ENCODE assay signal across 19 cellular contexts in the genomic region with DNA sequence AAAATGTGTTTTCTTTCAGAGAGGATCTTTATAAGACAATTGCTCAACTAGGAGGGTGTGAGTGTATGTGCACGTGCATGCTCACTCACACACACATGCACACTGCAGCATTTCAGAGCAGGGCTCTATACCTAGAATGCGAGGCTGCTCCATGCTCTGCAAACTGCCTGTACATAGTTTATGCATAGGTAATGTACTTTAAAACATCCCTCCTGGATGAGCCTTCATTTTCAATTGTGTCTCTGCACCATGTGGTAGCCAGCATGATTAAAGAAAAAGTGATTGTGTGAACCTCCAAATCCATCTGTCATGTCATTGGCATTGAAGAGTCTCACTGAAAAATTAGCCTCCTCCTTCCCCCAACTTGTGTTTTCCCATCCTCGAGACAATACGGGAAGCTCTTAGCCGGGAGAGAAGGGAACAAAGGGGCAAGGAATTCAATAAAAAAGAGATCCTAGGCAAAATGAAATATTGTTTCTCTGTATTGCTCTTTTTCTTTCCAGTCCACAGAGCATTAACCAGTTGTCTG.
"Had no signal": no experiment of that assay in that cellular context is flagged by ENCODE, and none has a peak within 500 bp of the region (broad histone marks: within the 10 kb centered on the region; RNA-seq: fewer than 3 reads in every experiment).

No MANE protein-coding gene starts in this region.

- H3K9me3 ChIP-seq: colonic mucosa, gastrocnemius medialis, neutrophil, spleen, transverse colon had no signal

- H3K4me1 Mint-ChIP-seq: activated CD8-positive, alpha-beta memory T cell treated with anti-CD3 and anti-CD28 coated beads, Interleukin-2, amount 10 ng/mL, durations not matched to agents 7 days and 5 days; activated naive CD8-positive, alpha-beta T cell treated with anti-CD3 and anti-CD28 coated beads for 36 hours; stimulated activated memory B cell treated with anti-CD40 and anti-IgM and Interleukin-4, amounts not matched to agents 10 μg/mL and 1 μg/mL and 100 μg/mL, for 72 hours had no signal

- H3K36me3 Mint-ChIP-seq: activated CD8-positive, alpha-beta memory T cell treated with anti-CD3 and anti-CD28 coated beads, Interleukin-2, amount 10 ng/mL, durations not matched to agents 7 days and 5 days; activated naive CD8-positive, alpha-beta T cell treated with anti-CD3 and anti-CD28 coated beads for 36 hours; stimulated activated memory B cell treated with anti-CD40 and anti-IgM and Interleukin-4, amounts not matched to agents 10 μg/mL and 1 μg/mL and 100 μg/mL, for 72 hours had no signal

- H3K4me3 ChIP-seq: colonic mucosa, gastrocnemius medialis, spleen, transverse colon had no signal

- H3K4me1 ChIP-seq: colonic mucosa, gastrocnemius medialis, spleen, transverse colon had no signal

- H3K27ac ChIP-seq: colonic mucosa, gastrocnemius medialis, neutrophil, spleen, transverse colon had no signal

- H3K36me3 ChIP-seq: colonic mucosa, gastrocnemius medialis, neutrophil, spleen, transverse colon had no signal

- H3K4me3 Mint-ChIP-seq: activated CD8-positive, alpha-beta memory T cell treated with anti-CD3 and anti-CD28 coated beads, Interleukin-2, amount 10 ng/mL, durations not matched to agents 7 days and 5 days; activated naive CD8-positive, alpha-beta T cell treated with anti-CD3 and anti-CD28 coated beads for 36 hours; activated T-cell treated with anti-CD3 and anti-CD28 coated beads, Interleukin-2, amount 50 U/mL, for 24 hours; stimulated activated memory B cell treated with anti-CD40 and anti-IgM and Interleukin-4, amounts not matched to agents 10 μg/mL and 1 μg/mL and 100 μg/mL, for 72 hours had no signal

- H3K27ac Mint-ChIP-seq: activated CD8-positive, alpha-beta memory T cell treated with anti-CD3 and anti-CD28 coated beads, Interleukin-2, amount 10 ng/mL, durations not matched to agents 7 days and 5 days; activated naive CD8-positive, alpha-beta T cell treated with anti-CD3 and anti-CD28 coated beads for 36 hours; activated T-cell treated with anti-CD3 and anti-CD28 coated beads, Interleukin-2, amount 50 U/mL, for 24 hours; stimulated activated memory B cell treated with anti-CD40 and anti-IgM and Interleukin-4, amounts not matched to agents 10 μg/mL and 1 μg/mL and 100 μg/mL, for 72 hours had no signal

- H3K27me3 Mint-ChIP-seq: stimulated activated memory B cell treated with anti-CD40 and anti-IgM and Interleukin-4, amounts not matched to agents 10 μg/mL and 1 μg/mL and 100 μg/mL, for 72 hours had no signal

- DNase-seq: activated CD4-positive, alpha-beta T cell treated with anti-CD3 and anti-CD28 coated beads for 1 hour; activated CD4-positive, alpha-beta T cell treated with anti-CD3 and anti-CD28 coated beads, Interleukin-2, amount 50 U/mL, for 48 hours; activated CD8-positive, alpha-beta memory T cell treated with anti-CD3 and anti-CD28 coated beads, Interleukin-2, amount 10 ng/mL, durations not matched to agents 7 days and 5 days; activated effector memory CD4-positive, alpha-beta T cell treated with anti-CD3 and anti-CD28 coated beads, Interleukin-2, amount 50 U/mL, for 16 hours; activated naive CD8-positive, alpha-beta T cell treated with anti-CD3 and anti-CD28 coated beads for 36 hours; activated T-cell treated with anti-CD3 and anti-CD28 coated beads, Interleukin-2, amount 50 U/mL, for 24 hours; colonic mucosa; effector CD4-positive, alpha-beta T cell; gastrocnemius medialis; kidney; mesendoderm; posterior cingulate gyrus; right cardiac atrium; spleen; stimulated activated CD4-positive, alpha-beta T cell treated with anti-CD3 and anti-CD28 coated beads, Interleukin-1b, Interleukin-23, amount 100 ng/mL, for 48 hours; T-helper 9 cell; transverse colon had no signal

- H3K9me3 Mint-ChIP-seq: activated naive CD8-positive, alpha-beta T cell treated with anti-CD3 and anti-CD28 coated beads for 36 hours; activated T-cell treated with anti-CD3 and anti-CD28 coated beads, Interleukin-2, amount 50 U/mL, for 24 hours; stimulated activated memory B cell treated with anti-CD40 and anti-IgM and Interleukin-4, amounts not matched to agents 10 μg/mL and 1 μg/mL and 100 μg/mL, for 72 hours had no signal

- H3K27me3 ChIP-seq: gastrocnemius medialis, neutrophil, transverse colon had no signal

- ATAC-seq: activated CD8-positive, alpha-beta memory T cell treated with anti-CD3 and anti-CD28 coated beads, Interleukin-2, amount 10 ng/mL, durations not matched to agents 7 days and 5 days; gastrocnemius medialis; right cardiac atrium; stimulated activated memory B cell treated with anti-CD40 and anti-IgM and Interleukin-4, amounts not matched to agents 10 μg/mL and 1 μg/mL and 100 μg/mL, for 72 hours had no signal
